In the genomic region with DNA sequence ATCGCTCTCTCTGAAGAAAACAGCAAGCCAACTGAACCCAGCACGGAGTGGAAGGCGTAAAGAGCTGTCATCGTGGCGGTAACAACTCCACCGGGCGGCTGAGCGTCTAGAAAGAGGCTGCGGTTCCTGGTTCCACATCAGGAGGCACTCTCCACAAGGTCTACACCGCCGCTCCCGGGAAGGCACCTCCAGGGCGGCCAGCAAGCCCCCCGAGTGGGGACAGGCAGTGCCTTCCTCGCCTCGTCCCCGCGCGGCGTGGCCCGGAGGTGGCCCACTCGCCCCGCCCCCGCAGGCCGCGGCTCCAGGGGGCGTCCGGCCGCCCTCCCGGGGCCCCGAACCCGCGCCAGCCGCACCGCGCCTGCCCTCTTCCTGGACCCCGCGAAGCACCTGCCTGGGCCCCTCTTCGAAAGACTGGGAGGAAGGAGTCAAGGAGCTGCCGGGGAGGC, we compare ENCODE assay signal across 8 cellular contexts. TPM values are rescaled to one million over a fixed set of nuclear protein-coding genes. Genes with fewer than 3 reads are reported as not detected.
A peak's percentile ranks its signal among the peaks of the same experiment; 100 is the strongest.
DNase-seq lines count a peak whose midpoint lies in the region; ATAC-seq and TF ChIP-seq lines count a peak whose summit lies in the region.

No MANE protein-coding gene starts in this region.

- H3K36me3 Mint-ChIP-seq in CD14-positive monocyte, result peaks cover 0 to 5% of the 10 kb centered on the region in 2 donors
- no peaks in the 10 kb centered on the region for H3K36me3 Mint-ChIP-seq in immature natural killer cell

- H3K9me3 Mint-ChIP-seq in CD14-positive monocyte (no peaks in the 10 kb centered on the region), immature natural killer cell (no peaks in the 10 kb centered on the region)

- TF ChIP-seq CTCF in CD14-positive monocyte (IDR thresholded peaks at IDR 0.05), result peak; percentile 36

- peak overlapping the region; percentile 81 to 96 (median 91) for H3K27ac Mint-ChIP-seq in CD14-positive monocyte
- H3K27ac Mint-ChIP-seq in immature natural killer cell, result peak overlapping the region; percentile 68 to 95 (median 94)

- peak overlapping the region; percentile 83 to 98 for H3K4me3 Mint-ChIP-seq in CD14-positive monocyte
- H3K4me3 Mint-ChIP-seq in immature natural killer cell, result peak overlapping the region; percentile 92 to 96 (median 95)

- H3K4me1 Mint-ChIP-seq in CD14-positive monocyte, result peaks cover 39% of the 10 kb centered on the region
- H3K4me1 Mint-ChIP-seq in immature natural killer cell, result peaks cover 14 to 16% of the 10 kb centered on the region in 2 donors

- H3K27me3 Mint-ChIP-seq in CD14-positive monocyte (ENCODE audit: low read depth in 3 of 3) (peaks cover 2% of the 10 kb centered on the region in 3 donors), immature natural killer cell (ENCODE audit: low read depth in 3 of 3) (peaks cover 0 to 16% (median 4%) of the 10 kb centered on the region in 3 donors)

- DNase-seq in CD14-positive monocyte (ENCODE audit: low spot score) (peak; percentile 56), SKM-1 treated with dmso at 0.1 percent for 144 hours (lab: John Stamatoyannopoulos, UW; ENCODE audit: unreplicated experiment) (peak; percentile 43), astrocyte of the hippocampus (ENCODE audit: low read depth, low spot score) (peak; percentile 69), immature natural killer cell (peak in 1 of 3 donors; percentile 57), pons (ENCODE audit: low spot score) (no peak)
- peak; percentile 63 for DNase-seq in stimulated activated CD4-positive, alpha-beta T cell treated with anti-CD3 and anti-CD28 coated beads, Interleukin-15, amount 100 ng/mL, for 24 hours

- intact Hi-C loops in CD14-positive monocyte (cut with micrococcal nuclease), result loop anchor here in 1 of 2 donors (10.0 kb wide), 1 partner anchor 305 kb away; no protein-coding TSS in a partner anchor

- ATAC-seq in GM19324 (IDR thresholded peaks at IDR 0.05; ENCODE audit: low FRiP score, unreplicated experiment) (peak; percentile 36), HG03432 (IDR thresholded peaks at IDR 0.05; ENCODE audit: unreplicated experiment) (peak; percentile 40)

RNA-seq across cellular contexts. Expression of a gene that starts 0.7 kb away (rescaled TPM):
- polyA plus RNA-seq in CD14-positive monocyte (10 to 100 TPM; 23.7 to 28.6 TPM), immature natural killer cell (10 to 100 TPM in 2 of 3 donors, 1 to 10 TPM in 1; 9.0 to 11.1 (median 10.3) TPM)
